8 cellular contexts compared by ENCODE assay signal in genomic region chr15:98651581-98652220, GRCh38. TPM values are rescaled to one million over a fixed set of nuclear protein-coding genes. Genes with fewer than 3 reads are reported as not detected.
A peak's percentile ranks its signal among the peaks of the same experiment; 100 is the strongest.
DNase-seq lines count a peak whose midpoint lies in the region; ATAC-seq and TF ChIP-seq lines count a peak whose summit lies in the region.

No MANE protein-coding gene starts in this region.

- H3K36me3 Mint-ChIP-seq in dendritic cell treated with granulocyte-macrophage colony-stimulating factor and Interleukin-4, amounts not matched to agents 40 ng/mL and 50 ng/mL, for 4 days (ENCODE audit: low read depth): peaks cover 17% of the 10 kb centered on the region
- H3K36me3 Mint-ChIP-seq in naive thymus-derived CD8-positive, alpha-beta T cell: peaks cover 0 to 3% (median 0%) of the 10 kb centered on the region in 3 donors

- no peak for DNase-seq in BJ (ENCODE audit: low read depth)
- peak; percentile 8 for DNase-seq in NCI-H2227 (lab: John Stamatoyannopoulos, UW; ENCODE audit: unreplicated experiment)
- DNase-seq in naive thymus-derived CD8-positive, alpha-beta T cell: peak in 6 of 10 donors; percentile 10 to 61 (median 26)
- no peak for DNase-seq in putamen (ENCODE audit: low spot score)
- no peak for DNase-seq in NCI-H345 (lab: John Stamatoyannopoulos, UW)

- no peaks in the 10 kb centered on the region for H3K9me3 Mint-ChIP-seq in dendritic cell treated with granulocyte-macrophage colony-stimulating factor and Interleukin-4, amounts not matched to agents 40 ng/mL and 50 ng/mL, for 4 days
- H3K9me3 Mint-ChIP-seq in naive thymus-derived CD8-positive, alpha-beta T cell: peaks cover 0 to 6% (median 0%) of the 10 kb centered on the region in 9 donors

- H3K4me3 ChIP-seq in BJ (ENCODE audit: low read depth, low read length): peak overlapping the region; percentile 95

- TF ChIP-seq CTCF in BJ (IDR thresholded peaks at IDR 0.05; ENCODE audit: insufficient read depth, low read depth, low read length): no peak

- H3K27ac Mint-ChIP-seq in dendritic cell treated with granulocyte-macrophage colony-stimulating factor and Interleukin-4, amounts not matched to agents 40 ng/mL and 50 ng/mL, for 4 days: peak overlapping the region; percentile 72
- H3K27ac Mint-ChIP-seq in naive thymus-derived CD8-positive, alpha-beta T cell: peak overlapping the region; percentile 97 to 100 (median 98)

- CTCF ChIA-PET in BJ (lab: Yijun Ruan, JAX): interaction anchor here (0.9 to 4.2 kb wide), 2 partner anchors 8 to 210 kb away, joined by 3 to 11 read pairs; no protein-coding TSS in a partner anchor

- peak; percentile 2 to 7 for ATAC-seq in naive thymus-derived CD8-positive, alpha-beta T cell
- ATAC-seq in esophagus mucosa: no peak
- no peak for ATAC-seq in HG03432 (IDR thresholded peaks at IDR 0.05; ENCODE audit: unreplicated experiment)

- POLR2A ChIA-PET in BJ (lab: Charles Lee): no interaction called here
- POLR2A ChIA-PET in naive thymus-derived CD8-positive, alpha-beta T cell (lab: Charles Lee): interaction anchor here (0.9 to 2.1 kb wide), 6 partner anchors 11 to 199 kb away, joined by 3 to 9 read pairs (median 4); no protein-coding TSS in a partner anchor

- H3K27me3 Mint-ChIP-seq in dendritic cell treated with granulocyte-macrophage colony-stimulating factor and Interleukin-4, amounts not matched to agents 40 ng/mL and 50 ng/mL, for 4 days: peaks cover 40% of the 10 kb centered on the region
- H3K27me3 Mint-ChIP-seq in naive thymus-derived CD8-positive, alpha-beta T cell: peaks cover 0 to 22% (median 0%) of the 10 kb centered on the region in 5 donors

- intact Hi-C loops in dendritic cell treated with granulocyte-macrophage colony-stimulating factor and Interleukin-4, amounts not matched to agents 40 ng/mL and 50 ng/mL, for 4 days (cut with micrococcal nuclease): loop anchor here (5.0 kb wide), 1 partner anchor 601 kb away; the partner anchor contains the start of gene LRRC28

- peaks cover 43% of the 10 kb centered on the region for H3K4me1 Mint-ChIP-seq in dendritic cell treated with granulocyte-macrophage colony-stimulating factor and Interleukin-4, amounts not matched to agents 40 ng/mL and 50 ng/mL, for 4 days (ENCODE audit: low read depth)
- peaks cover 26 to 56% (median 48%) of the 10 kb centered on the region in 4 donors for H3K4me1 Mint-ChIP-seq in naive thymus-derived CD8-positive, alpha-beta T cell

- H3K4me3 Mint-ChIP-seq in dendritic cell treated with granulocyte-macrophage colony-stimulating factor and Interleukin-4, amounts not matched to agents 40 ng/mL and 50 ng/mL, for 4 days: peak overlapping the region; percentile 91
- H3K4me3 Mint-ChIP-seq in naive thymus-derived CD8-positive, alpha-beta T cell: peak overlapping the region; percentile 90 to 100 (median 96)

- no peaks in the 10 kb centered on the region for H3K36me3 ChIP-seq in BJ (ENCODE audit: control insufficient read depth, insufficient read depth, low read length)

- H3K27me3 ChIP-seq in BJ (ENCODE audit: control insufficient read depth, insufficient read depth, low read length): peaks cover 1% of the 10 kb centered on the region; the same call in 1 of the 2 replicates

RNA-seq across cellular contexts. Expression of gene IGF1R, which starts 3.4 kb away (rescaled TPM):
- 21.2 and 36.2 TPM in 2 replicates for polyA plus RNA-seq in BJ (2011; rRNA removed)
- 81.3 and 108 TPM in 2 replicates for polyA minus RNA-seq in BJ (2011; rRNA and poly(A)+ RNA removed)
- total RNA-seq in naive thymus-derived CD8-positive, alpha-beta T cell: 100 to 1,000 TPM; 117 to 122 TPM
- 1 to 10 TPM; 2.5 to 6.3 (median 4.9) TPM for polyA plus RNA-seq in naive thymus-derived CD8-positive, alpha-beta T cell
- total RNA-seq in esophagus mucosa: 21.2 TPM

Comparison
In these comparisons a context has a peak if more than half of its experiments do, and no peak if none do; other contexts are left out.
1. DNase-seq: peak in NCI-H2227 (single experiment) and naive thymus-derived CD8-positive, alpha-beta T cell (6 of 10); none in BJ (single experiment), putamen (single experiment) and NCI-H345 (single experiment).
2. ATAC-seq: peak in naive thymus-derived CD8-positive, alpha-beta T cell (2 of 2); none in esophagus mucosa (single experiment) and HG03432 (single experiment).